Comparison of ENCODE assay signal across 7 cellular contexts in the genomic region with DNA sequence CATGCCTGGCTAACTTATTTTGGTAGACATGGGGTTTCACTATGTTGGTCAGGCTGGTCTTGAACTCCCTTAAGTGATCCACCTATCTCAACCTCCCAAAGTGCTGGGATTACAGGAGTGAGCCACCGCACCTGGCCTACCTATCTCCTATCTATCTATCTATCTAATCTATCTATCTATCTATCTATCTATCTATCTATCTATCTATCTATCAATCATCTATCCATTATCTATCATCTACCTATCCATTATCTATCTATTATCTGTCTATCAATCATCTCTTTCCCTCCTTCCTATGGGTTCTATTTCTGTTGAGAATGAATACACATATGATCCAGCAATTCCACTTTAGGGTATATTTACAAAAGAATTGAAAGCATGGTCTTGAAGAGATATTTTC.
"Had no signal": no experiment of that assay in that cellular context is flagged by ENCODE, and none has a peak within 500 bp of the region (broad histone marks: within the 10 kb centered on the region; RNA-seq: fewer than 3 reads in every experiment).

No MANE protein-coding gene starts in this region.

- ATAC-seq: HepG2 had no signal

- DNase-seq: GM23248, H9, HCEC 1CT, KG1 had no signal

- H3K9me3 Mint-ChIP-seq: IgD-negative memory B cell had no signal

- H3K4me3 Mint-ChIP-seq: H9, IgD-negative memory B cell had no signal

- H3K4me3 ChIP-seq: GM23248 had no signal

- H3K36me3 Mint-ChIP-seq: IgD-negative memory B cell had no signal

- H3K9ac ChIP-seq: GM23248 had no signal

- H3K27ac Mint-ChIP-seq: H9, IgD-negative memory B cell had no signal

- H3K27ac ChIP-seq: HL-60 had no signal
